In genomic region chr1:13247122-13247521, GRCh38 we compare ENCODE assay signal across 17 cellular contexts. TPM values are rescaled to one million over a fixed set of nuclear protein-coding genes. Genes with fewer than 3 reads are reported as not detected.
"Had no signal": no experiment of that assay in that cellular context is flagged by ENCODE, and none has a peak within 500 bp of the region (broad histone marks: within the 10 kb centered on the region; RNA-seq: fewer than 3 reads in every experiment).

No MANE protein-coding gene starts in this region.

RNA-seq across cellular contexts. Expression of gene PRAMEF5, which starts 6.9 kb away (rescaled TPM):
- total RNA-seq: activated B cell treated with CpG ODN at 0.5 μM for 24 hours; activated CD4-positive, alpha-beta memory T cell treated with anti-CD3 and anti-CD28 coated beads, Interleukin-2, amount 10 ng/mL, durations not matched to agents 7 days and 5 days; activated CD4-positive, alpha-beta T cell treated with anti-CD3 and anti-CD28 coated beads, Interleukin-2, amount 10 ng/mL, durations not matched to agents 7 days and 5 days; activated CD8-positive, alpha-beta memory T cell treated with anti-CD3 and anti-CD28 coated beads, Interleukin-2, amount 10 ng/mL, durations not matched to agents 7 days and 5 days; activated CD8-positive, alpha-beta T cell treated with anti-CD3 and anti-CD28 coated beads, Interleukin-2, amount 10 ng/mL, durations not matched to agents 7 days and 5 days; activated naive CD4-positive, alpha-beta T cell treated with anti-CD3 and anti-CD28 coated beads for 36 hours; activated naive CD4-positive, alpha-beta T cell treated with anti-CD3 and anti-CD28 coated beads, Interleukin-2, amount 50 U/mL, for 72 hours; activated naive CD8-positive, alpha-beta T cell treated with anti-CD3 and anti-CD28 coated beads for 36 hours; activated T-helper 2 cell treated with anti-CD3 and anti-CD28 coated beads, Interferon-gamma antibody, Interleukin-2, Interleukin-4, amounts not matched to agents 10 μg/mL and 5 μg/mL and 100 μg/mL, durations not matched to agents 14 hours and 24 hours and 36 hours; adrenal gland; ascending aorta; bronchial epithelial cell; cardiac muscle cell; T-cell; T-helper 1 cell treated with Interleukin-12 subunit alpha and Interleukin-12 subunit beta and Interleukin-4 antibody, amounts not matched to agents 30 ng/mL and 1 ng/mL, for 36 hours; T-helper 17 cell; T-helper 2 cell treated with Interferon-gamma antibody and Interleukin-4, amounts not matched to agents 100 ng/mL and 5 ng/mL, for 36 hours had no signal
- polyA plus RNA-seq: adrenal gland, cardiac muscle cell had no signal

RNA-seq across cellular contexts. Expression of gene PRAMEF18, which starts 21.2 kb away (rescaled TPM):
- total RNA-seq: activated B cell treated with CpG ODN at 0.5 μM for 24 hours; activated CD4-positive, alpha-beta memory T cell treated with anti-CD3 and anti-CD28 coated beads, Interleukin-2, amount 10 ng/mL, durations not matched to agents 7 days and 5 days; activated CD4-positive, alpha-beta T cell treated with anti-CD3 and anti-CD28 coated beads, Interleukin-2, amount 10 ng/mL, durations not matched to agents 7 days and 5 days; activated CD8-positive, alpha-beta memory T cell treated with anti-CD3 and anti-CD28 coated beads, Interleukin-2, amount 10 ng/mL, durations not matched to agents 7 days and 5 days; activated CD8-positive, alpha-beta T cell treated with anti-CD3 and anti-CD28 coated beads, Interleukin-2, amount 10 ng/mL, durations not matched to agents 7 days and 5 days; activated naive CD4-positive, alpha-beta T cell treated with anti-CD3 and anti-CD28 coated beads for 36 hours; activated naive CD4-positive, alpha-beta T cell treated with anti-CD3 and anti-CD28 coated beads, Interleukin-2, amount 50 U/mL, for 72 hours; activated naive CD8-positive, alpha-beta T cell treated with anti-CD3 and anti-CD28 coated beads for 36 hours; activated T-helper 2 cell treated with anti-CD3 and anti-CD28 coated beads, Interferon-gamma antibody, Interleukin-2, Interleukin-4, amounts not matched to agents 10 μg/mL and 5 μg/mL and 100 μg/mL, durations not matched to agents 14 hours and 24 hours and 36 hours; adrenal gland; ascending aorta; bronchial epithelial cell; cardiac muscle cell; T-cell; T-helper 1 cell treated with Interleukin-12 subunit alpha and Interleukin-12 subunit beta and Interleukin-4 antibody, amounts not matched to agents 30 ng/mL and 1 ng/mL, for 36 hours; T-helper 17 cell; T-helper 2 cell treated with Interferon-gamma antibody and Interleukin-4, amounts not matched to agents 100 ng/mL and 5 ng/mL, for 36 hours had no signal
- polyA plus RNA-seq: adrenal gland, cardiac muscle cell had no signal

RNA-seq across cellular contexts. Expression of gene PRAMEF8, which starts 37.8 kb away (rescaled TPM):
- total RNA-seq: activated B cell treated with CpG ODN at 0.5 μM for 24 hours; activated CD4-positive, alpha-beta memory T cell treated with anti-CD3 and anti-CD28 coated beads, Interleukin-2, amount 10 ng/mL, durations not matched to agents 7 days and 5 days; activated CD4-positive, alpha-beta T cell treated with anti-CD3 and anti-CD28 coated beads, Interleukin-2, amount 10 ng/mL, durations not matched to agents 7 days and 5 days; activated CD8-positive, alpha-beta memory T cell treated with anti-CD3 and anti-CD28 coated beads, Interleukin-2, amount 10 ng/mL, durations not matched to agents 7 days and 5 days; activated CD8-positive, alpha-beta T cell treated with anti-CD3 and anti-CD28 coated beads, Interleukin-2, amount 10 ng/mL, durations not matched to agents 7 days and 5 days; activated naive CD4-positive, alpha-beta T cell treated with anti-CD3 and anti-CD28 coated beads for 36 hours; activated naive CD4-positive, alpha-beta T cell treated with anti-CD3 and anti-CD28 coated beads, Interleukin-2, amount 50 U/mL, for 72 hours; activated naive CD8-positive, alpha-beta T cell treated with anti-CD3 and anti-CD28 coated beads for 36 hours; activated T-helper 2 cell treated with anti-CD3 and anti-CD28 coated beads, Interferon-gamma antibody, Interleukin-2, Interleukin-4, amounts not matched to agents 10 μg/mL and 5 μg/mL and 100 μg/mL, durations not matched to agents 14 hours and 24 hours and 36 hours; adrenal gland; ascending aorta; bronchial epithelial cell; cardiac muscle cell; T-cell; T-helper 1 cell treated with Interleukin-12 subunit alpha and Interleukin-12 subunit beta and Interleukin-4 antibody, amounts not matched to agents 30 ng/mL and 1 ng/mL, for 36 hours; T-helper 17 cell; T-helper 2 cell treated with Interferon-gamma antibody and Interleukin-4, amounts not matched to agents 100 ng/mL and 5 ng/mL, for 36 hours had no signal
- polyA plus RNA-seq: adrenal gland, cardiac muscle cell had no signal

RNA-seq across cellular contexts. Expression of gene PRAMEF13, which starts 45.9 kb away (rescaled TPM):
- total RNA-seq: activated B cell treated with CpG ODN at 0.5 μM for 24 hours; activated CD4-positive, alpha-beta memory T cell treated with anti-CD3 and anti-CD28 coated beads, Interleukin-2, amount 10 ng/mL, durations not matched to agents 7 days and 5 days; activated CD4-positive, alpha-beta T cell treated with anti-CD3 and anti-CD28 coated beads, Interleukin-2, amount 10 ng/mL, durations not matched to agents 7 days and 5 days; activated CD8-positive, alpha-beta memory T cell treated with anti-CD3 and anti-CD28 coated beads, Interleukin-2, amount 10 ng/mL, durations not matched to agents 7 days and 5 days; activated CD8-positive, alpha-beta T cell treated with anti-CD3 and anti-CD28 coated beads, Interleukin-2, amount 10 ng/mL, durations not matched to agents 7 days and 5 days; activated naive CD4-positive, alpha-beta T cell treated with anti-CD3 and anti-CD28 coated beads for 36 hours; activated naive CD4-positive, alpha-beta T cell treated with anti-CD3 and anti-CD28 coated beads, Interleukin-2, amount 50 U/mL, for 72 hours; activated naive CD8-positive, alpha-beta T cell treated with anti-CD3 and anti-CD28 coated beads for 36 hours; activated T-helper 2 cell treated with anti-CD3 and anti-CD28 coated beads, Interferon-gamma antibody, Interleukin-2, Interleukin-4, amounts not matched to agents 10 μg/mL and 5 μg/mL and 100 μg/mL, durations not matched to agents 14 hours and 24 hours and 36 hours; adrenal gland; ascending aorta; bronchial epithelial cell; cardiac muscle cell; T-cell; T-helper 1 cell treated with Interleukin-12 subunit alpha and Interleukin-12 subunit beta and Interleukin-4 antibody, amounts not matched to agents 30 ng/mL and 1 ng/mL, for 36 hours; T-helper 17 cell; T-helper 2 cell treated with Interferon-gamma antibody and Interleukin-4, amounts not matched to agents 100 ng/mL and 5 ng/mL, for 36 hours had no signal
- polyA plus RNA-seq: adrenal gland, cardiac muscle cell had no signal

RNA-seq across cellular contexts. Expression of gene PRAMEF33, which starts 56.2 kb away (rescaled TPM):
- total RNA-seq: activated B cell treated with CpG ODN at 0.5 μM for 24 hours; activated CD4-positive, alpha-beta memory T cell treated with anti-CD3 and anti-CD28 coated beads, Interleukin-2, amount 10 ng/mL, durations not matched to agents 7 days and 5 days; activated CD4-positive, alpha-beta T cell treated with anti-CD3 and anti-CD28 coated beads, Interleukin-2, amount 10 ng/mL, durations not matched to agents 7 days and 5 days; activated CD8-positive, alpha-beta memory T cell treated with anti-CD3 and anti-CD28 coated beads, Interleukin-2, amount 10 ng/mL, durations not matched to agents 7 days and 5 days; activated CD8-positive, alpha-beta T cell treated with anti-CD3 and anti-CD28 coated beads, Interleukin-2, amount 10 ng/mL, durations not matched to agents 7 days and 5 days; activated naive CD4-positive, alpha-beta T cell treated with anti-CD3 and anti-CD28 coated beads for 36 hours; activated naive CD4-positive, alpha-beta T cell treated with anti-CD3 and anti-CD28 coated beads, Interleukin-2, amount 50 U/mL, for 72 hours; activated naive CD8-positive, alpha-beta T cell treated with anti-CD3 and anti-CD28 coated beads for 36 hours; activated T-helper 2 cell treated with anti-CD3 and anti-CD28 coated beads, Interferon-gamma antibody, Interleukin-2, Interleukin-4, amounts not matched to agents 10 μg/mL and 5 μg/mL and 100 μg/mL, durations not matched to agents 14 hours and 24 hours and 36 hours; adrenal gland; ascending aorta; bronchial epithelial cell; cardiac muscle cell; T-cell; T-helper 1 cell treated with Interleukin-12 subunit alpha and Interleukin-12 subunit beta and Interleukin-4 antibody, amounts not matched to agents 30 ng/mL and 1 ng/mL, for 36 hours; T-helper 17 cell; T-helper 2 cell treated with Interferon-gamma antibody and Interleukin-4, amounts not matched to agents 100 ng/mL and 5 ng/mL, for 36 hours had no signal
- polyA plus RNA-seq: adrenal gland, cardiac muscle cell had no signal
